In genomic region chr10:98373260-98373659, GRCh38 we compare ENCODE assay signal across 18 cellular contexts. TPM values are rescaled to one million over a fixed set of nuclear protein-coding genes. Genes with fewer than 3 reads are reported as not detected.
A peak's percentile ranks its signal among the peaks of the same experiment; 100 is the strongest.
DNase-seq lines count a peak whose midpoint lies in the region; ATAC-seq lines count a peak whose summit lies in the region.
"Had no signal": no experiment of that assay in that cellular context is flagged by ENCODE, and none has a peak within 500 bp of the region (broad histone marks: within the 10 kb centered on the region; RNA-seq: fewer than 3 reads in every experiment).

No MANE protein-coding gene starts in this region.

- no peak overlapping the region for H2BK5ac ChIP-seq in mesenchymal stem cell (ENCODE audit: low read depth, low read length, poor library complexity, severe bottlenecking)

- no peak overlapping the region for H2BK15ac ChIP-seq in mesenchymal stem cell (ENCODE audit: low read depth, poor library complexity, severe bottlenecking)

- no peak overlapping the region for H2AFZ ChIP-seq in mesenchymal stem cell (ENCODE audit: low read depth, low read length)

- H3K18ac ChIP-seq in mesenchymal stem cell (ENCODE audit: low read depth in 1 of 2, low read length in 2 of 2): peak overlapping the region; percentile 33 to 57

- H2BK120ac ChIP-seq in mesenchymal stem cell (ENCODE audit: low read depth, low read length): no peak overlapping the region

- no peak overlapping the region for H3K4me3 ChIP-seq in mesenchymal stem cell (ENCODE audit: insufficient read depth in 1 of 2, low read depth in 1 of 2, low read length in 2 of 2)
- H3K4me3 ChIP-seq: HAP-1, Peyer's patch had no signal

- H4K8ac ChIP-seq in mesenchymal stem cell (ENCODE audit: low read length): no peak overlapping the region

- no peaks in the 10 kb centered on the region for H3K27me3 ChIP-seq in mesenchymal stem cell (ENCODE audit: control insufficient read depth in 1 of 2, insufficient read depth in 1 of 2, low read length in 2 of 2)
- H3K27me3 ChIP-seq: Peyer's patch had no signal

- no peak overlapping the region for H3K4me2 ChIP-seq in mesenchymal stem cell (ENCODE audit: low read length, poor library complexity, severe bottlenecking)

- peak overlapping the region; percentile 20 for H2AK5ac ChIP-seq in mesenchymal stem cell (ENCODE audit: low read length, severe bottlenecking)

- intact Hi-C loops in left ventricle myocardium superior (cut with micrococcal nuclease): no loop called here
- intact Hi-C loops in cardiac septum (cut with DNase I): no loop called here

- H3K23ac ChIP-seq in mesenchymal stem cell (ENCODE audit: low read length in 2 of 2): no peak overlapping the region

- DNase-seq in left ventricle myocardium superior: no peak
- DNase-seq in cardiac septum (ENCODE audit: low spot score): no peak
- peak; percentile 23 for DNase-seq in NCI-H2227 (lab: John Stamatoyannopoulos, UW; ENCODE audit: unreplicated experiment)
- no peak for DNase-seq in mesenchymal stem cell
- DNase-seq in NCI-H1105 treated with DMSO at 0.1 percent for 48 hours (lab: John Stamatoyannopoulos, UW): no peak
- DNase-seq: Caco-2; CD8-positive, alpha-beta T cell; GOT3; Karpas-422; NCI-H2029; NCI-H524; Peyer's patch; SK-N-SH; SW 1271 had no signal

- no peak overlapping the region for H3K14ac ChIP-seq in mesenchymal stem cell (ENCODE audit: low read length in 2 of 2)

- H3K27ac ChIP-seq in mesenchymal stem cell (ENCODE audit: low read length, poor library complexity, severe bottlenecking): no peak overlapping the region
- H3K27ac ChIP-seq: C4-2B, Peyer's patch had no signal

- no peaks in the 10 kb centered on the region for H3K79me1 ChIP-seq in mesenchymal stem cell (replicated peaks; ENCODE audit: low read length, poor library complexity, severe bottlenecking)

- H2BK12ac ChIP-seq in mesenchymal stem cell (ENCODE audit: low read length in 2 of 2): peak overlapping the region in 1 of 2 experiments; percentile 60

- H3K36me3 ChIP-seq in mesenchymal stem cell (ENCODE audit: control insufficient read depth in 1 of 2, insufficient read depth in 2 of 2, low read depth in 1 of 2, low read length in 2 of 2): no peaks in the 10 kb centered on the region
- H3K36me3 ChIP-seq: HAP-1, Peyer's patch had no signal

- peak; percentile 10 for ATAC-seq in left ventricle myocardium superior
- ATAC-seq in HG03520 (IDR thresholded peaks at IDR 0.05; ENCODE audit: unreplicated experiment): no peak
- no peak for ATAC-seq in GM19324 (IDR thresholded peaks at IDR 0.05; ENCODE audit: low FRiP score, unreplicated experiment)
- ATAC-seq: CD8-positive, alpha-beta T cell had no signal

- H4K91ac ChIP-seq in mesenchymal stem cell (ENCODE audit: low read length): no peak overlapping the region

- H3K9me3 ChIP-seq in mesenchymal stem cell (ENCODE audit: control insufficient read depth, low read length): no peaks in the 10 kb centered on the region
- H3K9me3 ChIP-seq: Caco-2, HAP-1, SK-N-SH had no signal

- WGBS in mesenchymal stem cell: 57% methylated on average over 2 of the region's 6 CpGs

- peak overlapping the region; percentile 47 to 54 for H3K4ac ChIP-seq in mesenchymal stem cell (ENCODE audit: low read depth in 1 of 2, low read length in 2 of 2)

- H3K9ac ChIP-seq in mesenchymal stem cell (ENCODE audit: low read length): no peak overlapping the region
- H3K9ac ChIP-seq: SK-N-SH had no signal

- H3K4me1 ChIP-seq in mesenchymal stem cell (ENCODE audit: control insufficient read depth, insufficient read depth, low read depth, low read length): peaks cover 7% of the 10 kb centered on the region
- H3K4me1 ChIP-seq: Caco-2, HAP-1 had no signal

RNA-seq across cellular contexts. Expression of gene PYROXD2, which starts 41.7 kb away (rescaled TPM):
- total RNA-seq in left ventricle myocardium superior (11.6 TPM), cardiac septum (11.7 TPM)
- 4.8 TPM for polyA plus RNA-seq in mesenchymal stem cell (2013, experiment 1 of 2)
- 5.4 TPM for polyA plus RNA-seq in mesenchymal stem cell (2013, experiment 2 of 2)
